ENCODE assay signal across 15 cellular contexts in the genomic region with DNA sequence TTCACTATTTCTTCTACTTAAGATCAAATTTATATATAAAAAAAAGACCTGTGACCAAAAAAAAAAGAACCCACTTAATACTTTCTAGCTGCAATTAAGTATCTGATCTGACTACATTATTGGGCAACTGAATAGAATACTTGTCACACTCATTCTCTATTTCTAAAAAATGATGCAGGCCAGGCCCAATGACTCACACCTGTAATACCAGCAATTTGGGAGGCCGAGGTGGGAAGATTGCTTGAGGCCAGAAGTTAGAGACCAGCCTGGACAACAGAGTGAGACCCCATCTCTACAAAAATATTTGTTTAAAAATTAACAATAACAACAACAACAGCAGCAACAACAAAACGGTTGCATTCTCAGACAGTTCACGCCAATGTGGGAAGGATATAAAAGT.
A peak's percentile ranks its signal among the peaks of the same experiment; 100 is the strongest.
DNase-seq lines count a peak whose midpoint lies in the region; ATAC-seq and TF ChIP-seq lines count a peak whose summit lies in the region.
"Had no signal": no experiment of that assay in that cellular context is flagged by ENCODE, and none has a peak within 500 bp of the region (broad histone marks: within the 10 kb centered on the region; RNA-seq: fewer than 3 reads in every experiment).

No MANE protein-coding gene starts in this region.

- no peak for DNase-seq in stimulated activated naive CD8-positive, alpha-beta T cell treated with anti-CD3 and anti-CD28 coated beads, Interleukin-15, Interleukin-2, amounts not matched to agents 100 U/mL and 50 U/mL, for 24 hours
- DNase-seq in activated B cell treated with CpG ODN at 0.5 μM for 24 hours (no peak), omental fat pad (ENCODE audit: low spot score) (no peak), RWPE1 (ENCODE audit: low spot score) (no peak), T-cell (no peak)
- no peak for DNase-seq in stimulated activated CD4-positive, alpha-beta T cell treated with anti-CD3 and anti-CD28 coated beads, Interleukin-2, amount 100 ng/mL, for 48 hours
- DNase-seq: activated CD8-positive, alpha-beta T cell treated with anti-CD3 and anti-CD28 coated beads, Interleukin-2, amount 10 ng/mL, durations not matched to agents 7 days and 5 days; effector CD8-positive, alpha-beta T cell; NCI-H1930; NCI-H748 treated with DMSO at 0.1 percent for 48 hours; occipital lobe; SHP77; testis had no signal

- no peak for ATAC-seq in stimulated activated naive CD8-positive, alpha-beta T cell treated with anti-CD3 and anti-CD28 coated beads, Interleukin-15, Interleukin-2, amounts not matched to agents 100 U/mL and 50 U/mL, for 24 hours
- ATAC-seq in HG03039 (IDR thresholded peaks at IDR 0.05; ENCODE audit: unreplicated experiment) (peak; percentile 21), activated B cell treated with CpG ODN at 0.5 μM for 24 hours (ENCODE audit: low read depth) (peak; percentile 32), omental fat pad (ENCODE audit: low FRiP score) (no peak), T-cell (replicated peaks in 1 of 4) (no peak)
- ATAC-seq: activated CD8-positive, alpha-beta T cell treated with anti-CD3 and anti-CD28 coated beads, Interleukin-2, amount 10 ng/mL, durations not matched to agents 7 days and 5 days had no signal

- H3K4me3 Mint-ChIP-seq in stimulated activated naive CD8-positive, alpha-beta T cell treated with anti-CD3 and anti-CD28 coated beads, Interleukin-15, Interleukin-2, amounts not matched to agents 100 ng/mL and 50 ng/mL, for 24 hours: no peak overlapping the region
- H3K4me3 Mint-ChIP-seq in activated B cell treated with CpG ODN at 0.5 μM for 24 hours: peak overlapping the region; percentile 54
- no peak overlapping the region for H3K4me3 Mint-ChIP-seq in T-cell
- H3K4me3 Mint-ChIP-seq: activated CD8-positive, alpha-beta T cell treated with anti-CD3 and anti-CD28 coated beads, Interleukin-2, amount 10 ng/mL, durations not matched to agents 7 days and 5 days had no signal

- POLR2A ChIA-PET in activated B cell treated with CpG ODN at 0.5 μM for 24 hours (lab: Charles Lee) (interaction anchor here (0.6 to 2.6 kb wide), 8 partner anchors 9 to 134 kb away, joined by 3 to 18 read pairs (median 3); a partner anchor contains a TSS), RWPE1 (lab: Yijun Ruan, JAX; ENCODE audit: low non-redundant PET) (no interaction called here), T-cell (lab: Charles Lee) (no interaction called here)

- TF ChIP-seq CTCF in activated B cell treated with CpG ODN at 0.5 μM for 24 hours (IDR thresholded peaks at IDR 0.05) (no peak), omental fat pad (IDR thresholded peaks at IDR 0.05) (no peak), RWPE1 (conservative IDR thresholded peaks at IDR 0.05; ENCODE audit: low read depth) (no peak)

- H3K27ac Mint-ChIP-seq in stimulated activated naive CD8-positive, alpha-beta T cell treated with anti-CD3 and anti-CD28 coated beads, Interleukin-15, Interleukin-2, amounts not matched to agents 100 ng/mL and 50 ng/mL, for 24 hours: peak overlapping the region; percentile 57
- peak overlapping the region; percentile 83 for H3K27ac Mint-ChIP-seq in activated B cell treated with CpG ODN at 0.5 μM for 24 hours
- no peak overlapping the region for H3K27ac Mint-ChIP-seq in T-cell
- H3K27ac Mint-ChIP-seq: activated CD8-positive, alpha-beta T cell treated with anti-CD3 and anti-CD28 coated beads, Interleukin-2, amount 10 ng/mL, durations not matched to agents 7 days and 5 days had no signal

- H3K4me1 Mint-ChIP-seq in stimulated activated naive CD8-positive, alpha-beta T cell treated with anti-CD3 and anti-CD28 coated beads, Interleukin-15, Interleukin-2, amounts not matched to agents 100 ng/mL and 50 ng/mL, for 24 hours (ENCODE audit: low read depth): peaks cover 28% of the 10 kb centered on the region
- H3K4me1 Mint-ChIP-seq in activated B cell treated with CpG ODN at 0.5 μM for 24 hours (peaks cover 85% of the 10 kb centered on the region), T-cell (peaks cover 15 to 21% (median 15%) of the 10 kb centered on the region in 3 donors)

- H3K9me3 Mint-ChIP-seq in stimulated activated naive CD8-positive, alpha-beta T cell treated with anti-CD3 and anti-CD28 coated beads, Interleukin-15, Interleukin-2, amounts not matched to agents 100 ng/mL and 50 ng/mL, for 24 hours: no peaks in the 10 kb centered on the region
- no peaks in the 10 kb centered on the region for H3K9me3 Mint-ChIP-seq in activated B cell treated with CpG ODN at 0.5 μM for 24 hours
- H3K9me3 Mint-ChIP-seq in T-cell: no peaks in the 10 kb centered on the region

- intact Hi-C loops in activated B cell treated with CpG ODN at 0.5 μM for 24 hours (cut with micrococcal nuclease): loop anchor here (1.0 kb wide), 4 partner anchors 9 to 83 kb away; no protein-coding TSS in a partner anchor

- CTCF ChIA-PET in activated B cell treated with CpG ODN at 0.5 μM for 24 hours (lab: Charles Lee): interaction anchor here (1.4 to 2.2 kb wide), 2 partner anchors 23 to 53 kb away, joined by 3 to 7 read pairs; no protein-coding TSS in a partner anchor
- CTCF ChIA-PET in RWPE1 (lab: Yijun Ruan, JAX): no interaction called here
- CTCF ChIA-PET in T-cell (lab: Charles Lee): interaction anchor here in 1 of 2 donors (1.8 kb wide), 1 partner anchor 23 kb away, joined by 5 read pairs; no protein-coding TSS in a partner anchor

- H3K27ac ChIP-seq in RWPE1: no peak overlapping the region
- H3K27ac ChIP-seq: testis had no signal

- no peaks in the 10 kb centered on the region for H3K27me3 Mint-ChIP-seq in stimulated activated naive CD8-positive, alpha-beta T cell treated with anti-CD3 and anti-CD28 coated beads, Interleukin-15, Interleukin-2, amounts not matched to agents 100 ng/mL and 50 ng/mL, for 24 hours
- no peaks in the 10 kb centered on the region for H3K27me3 Mint-ChIP-seq in activated B cell treated with CpG ODN at 0.5 μM for 24 hours
- H3K27me3 Mint-ChIP-seq in T-cell: no peaks in the 10 kb centered on the region

- no peaks in the 10 kb centered on the region for H3K36me3 Mint-ChIP-seq in stimulated activated naive CD8-positive, alpha-beta T cell treated with anti-CD3 and anti-CD28 coated beads, Interleukin-15, Interleukin-2, amounts not matched to agents 100 ng/mL and 50 ng/mL, for 24 hours (ENCODE audit: low read depth)
- H3K36me3 Mint-ChIP-seq in activated B cell treated with CpG ODN at 0.5 μM for 24 hours (ENCODE audit: low read depth) (no peaks in the 10 kb centered on the region), T-cell (no peaks in the 10 kb centered on the region)

Comparison
In these comparisons a context has a peak if more than half of its experiments do, and no peak if none do; other contexts are left out.
1. H3K27ac Mint-ChIP-seq: peak in stimulated activated naive CD8-positive, alpha-beta T cell treated with anti-CD3 and anti-CD28 coated beads, Interleukin-15, Interleukin-2, amounts not matched to agents 100 ng/mL and 50 ng/mL, for 24 hours (single experiment) and activated B cell treated with CpG ODN at 0.5 μM for 24 hours (single experiment); none in T-cell (0 of 2).
2. ATAC-seq: peak in HG03039 (single experiment) and activated B cell treated with CpG ODN at 0.5 μM for 24 hours (single experiment); none in stimulated activated naive CD8-positive, alpha-beta T cell treated with anti-CD3 and anti-CD28 coated beads, Interleukin-15, Interleukin-2, amounts not matched to agents 100 U/mL and 50 U/mL, for 24 hours (single experiment), omental fat pad (single experiment) and T-cell (0 of 4).